8 cellular contexts compared by ENCODE assay signal in the genomic region with DNA sequence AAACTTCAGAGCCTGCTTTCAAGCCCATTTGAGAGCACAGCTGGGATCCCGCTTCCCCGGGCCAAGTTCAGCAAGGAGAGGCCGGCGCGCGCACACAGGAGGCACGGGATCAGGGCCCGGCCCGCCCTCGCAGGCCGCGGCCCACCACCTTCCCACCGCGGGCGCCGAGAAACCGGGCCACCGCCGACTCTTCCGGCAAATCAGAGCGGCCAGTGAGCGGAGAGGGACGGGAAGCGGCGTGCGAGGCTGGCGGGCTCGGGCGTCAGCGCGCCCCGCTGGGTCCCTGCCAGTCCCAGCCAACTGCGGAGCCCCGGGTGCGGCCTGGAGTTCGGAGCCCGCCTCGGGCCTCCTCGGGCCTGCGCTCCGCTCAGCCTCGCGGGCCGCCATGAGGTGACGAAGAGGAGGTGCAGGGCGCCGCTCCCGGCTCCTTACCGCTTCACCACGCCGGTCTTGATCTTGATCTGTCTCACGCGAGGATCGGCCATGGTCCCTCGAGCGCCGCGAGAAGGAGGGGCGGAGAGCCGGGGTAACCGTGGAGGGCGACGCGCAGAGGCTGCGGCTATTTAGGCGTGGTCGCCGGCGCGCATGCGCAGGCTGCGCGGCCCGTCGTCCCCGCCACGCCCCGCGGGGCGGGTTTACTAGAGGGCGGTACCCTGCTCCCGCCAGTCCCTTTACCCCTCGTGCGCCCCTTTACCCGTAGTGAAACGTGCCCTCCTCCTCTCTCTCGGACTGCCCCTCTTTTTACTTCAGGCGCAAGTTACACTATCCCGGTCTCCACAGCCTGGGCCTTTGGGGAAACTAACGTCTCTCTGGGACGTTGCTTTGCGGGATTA. TPM values are rescaled to one million over a fixed set of nuclear protein-coding genes. Genes with fewer than 3 reads are reported as not detected.
DNase-seq lines count a peak whose midpoint lies in the region; ATAC-seq and TF ChIP-seq lines count a peak whose summit lies in the region.

TSS of gene TBCA (minus strand) at position 567 of the 833 bp plus-strand sequence. CDS start at position 485, 82 bp downstream.

- H3K4me2 ChIP-seq in SK-N-SH: peak within 1 kb of the TSS; percentile 84

- H3K4me1 ChIP-seq in SK-N-SH (ENCODE audit: control insufficient read depth in 1 of 2, insufficient read depth in 2 of 2, low read depth in 1 of 2, low read length in 1 of 2): peaks cover 0 to 14% of the 10 kb centered on the region in 2 experiments; a peak in 3 of 4 replicates

- ATAC-seq in HG02588 (IDR thresholded peaks at IDR 0.05; ENCODE audit: unreplicated experiment): peak; percentile 94
- ATAC-seq in omental fat pad (ENCODE audit: low FRiP score): peak; percentile 98

- H3F3A ChIP-seq in SK-N-SH (replicated peaks; ENCODE audit: insufficient read depth): peaks cover 5% of the 10 kb centered on the region

- H3K9ac ChIP-seq in SK-N-SH: peak within 1 kb of the TSS; percentile 93

- no peaks in the 10 kb centered on the region for H3K27me3 ChIP-seq in SK-N-SH (ENCODE audit: insufficient read depth)

- CTCF ChIA-PET in SK-N-SH (lab: Yijun Ruan, JAX): interaction anchor here (1.5 kb wide), 1 partner anchor 129 kb away, joined by 5 read pairs; no protein-coding TSS in a partner anchor

- H3K27ac ChIP-seq in SK-N-SH (ENCODE audit: low read depth in 2 of 2, low read length in 1 of 2): peak within 1 kb of the TSS; percentile 84 to 90
- H3K27ac ChIP-seq in temporal lobe (ENCODE audit: low read depth, low read length): peak within 1 kb of the TSS; percentile 61

- peaks cover 49% of the 10 kb centered on the region for H3K79me2 ChIP-seq in SK-N-SH (ENCODE audit: insufficient read depth)

- TF ChIP-seq EP300 in SK-N-SH (IDR thresholded peaks at IDR 0.05; ENCODE audit: borderline replicate concordance in 1 of 2, low read depth in 1 of 2, low read length in 1 of 2): no peak

- H3K4me3 ChIP-seq in SK-N-SH (ENCODE audit: low read depth in 2 of 2, low read length in 1 of 2): peak within 1 kb of the TSS; percentile 65 to 89

- under 1% methylated on average over 20 of the region's 92 CpGs for WGBS in SK-N-SH (ENCODE audit: low lambda C conversion rate)

- peaks cover 9 to 21% of the 10 kb centered on the region in 2 experiments for H3K36me3 ChIP-seq in SK-N-SH (replicated peaks in 1 of 2; ENCODE audit: control insufficient read depth in 1 of 2, insufficient read depth in 2 of 2, low read length in 1 of 2)

- no peaks in the 10 kb centered on the region for H3K9me3 ChIP-seq in SK-N-SH

- no peaks in the 10 kb centered on the region for H3K9me2 ChIP-seq in SK-N-SH

- POLR2A ChIA-PET in SK-N-SH (lab: Yijun Ruan, JAX): no interaction called here

- TF ChIP-seq CTCF in SK-N-SH (IDR thresholded peaks at IDR 0.05): peak; percentile 27; the same call in 1 of the 2 replicates
- no peak for TF ChIP-seq CTCF in omental fat pad (IDR thresholded peaks at IDR 0.05)

- peak; percentile 71 for TF ChIP-seq POLR2A in GM10847 (IDR thresholded peaks at IDR 0.05; ENCODE audit: extremely low read depth, insufficient read length)

- peaks cover 46% of the 10 kb centered on the region for H4K20me1 ChIP-seq in SK-N-SH (ENCODE audit: insufficient read depth)

- H2AFZ ChIP-seq in SK-N-SH (ENCODE audit: low read depth): peak within 1 kb of the TSS; percentile 93

- TF ChIP-seq RAD21 in SK-N-SH (IDR thresholded peaks at IDR 0.05; ENCODE audit: low read length): no peak; the same call in 1 of the 2 replicates

- DNase-seq in NCI-H1048 (lab: John Stamatoyannopoulos, UW): peak; percentile 79
- DNase-seq in SK-N-SH: peak; percentile 94
- peak; percentile 91 for DNase-seq in activated naive CD4-positive, alpha-beta T cell treated with anti-CD3 and anti-CD28 coated beads, Interleukin-2, amount 50 U/mL, for 16 hours
- DNase-seq in globus pallidus (ENCODE audit: low spot score): peak; percentile 89
- DNase-seq in omental fat pad (ENCODE audit: low spot score): peak; percentile 46

TF ChIP-seq in SK-N-SH, 30 proteins besides CTCF, POLR2A, EP300 and RAD21 (continues in another document):
- peak; percentile 54; the same call in 1 of the 2 replicates for TF ChIP-seq TAF1 (IDR thresholded peaks at IDR 0.05; ENCODE audit: borderline replicate concordance, low read depth, low read length)
- TF ChIP-seq MAX (IDR thresholded peaks at IDR 0.05; ENCODE audit: low read depth): peak; percentile 80
- TF ChIP-seq GABPA (IDR thresholded peaks at IDR 0.05; ENCODE audit: low read depth): no peak
- peak; percentile 89 for TF ChIP-seq USF1 (IDR thresholded peaks at IDR 0.05; ENCODE audit: borderline replicate concordance, low read depth)
- no peak for TF ChIP-seq FOXJ3 (CRISPR knock-in tag; IDR thresholded peaks at IDR 0.05)
- TF ChIP-seq NFIC (IDR thresholded peaks at IDR 0.05; ENCODE audit: borderline replicate concordance): no peak; the same call in 1 of the 2 replicates
- no peak for TF ChIP-seq JUND (IDR thresholded peaks at IDR 0.05)
- peak; percentile 53 for TF ChIP-seq GATA2 (CRISPR knock-in tag; IDR thresholded peaks at IDR 0.05)
- 0 out of 2 replicates have a peak, but pooled peaks have one; percentile 11 for TF ChIP-seq SIN3A (IDR thresholded peaks at IDR 0.05; ENCODE audit: borderline replicate concordance, low read depth, low read length)
- TF ChIP-seq, protein P1, sequence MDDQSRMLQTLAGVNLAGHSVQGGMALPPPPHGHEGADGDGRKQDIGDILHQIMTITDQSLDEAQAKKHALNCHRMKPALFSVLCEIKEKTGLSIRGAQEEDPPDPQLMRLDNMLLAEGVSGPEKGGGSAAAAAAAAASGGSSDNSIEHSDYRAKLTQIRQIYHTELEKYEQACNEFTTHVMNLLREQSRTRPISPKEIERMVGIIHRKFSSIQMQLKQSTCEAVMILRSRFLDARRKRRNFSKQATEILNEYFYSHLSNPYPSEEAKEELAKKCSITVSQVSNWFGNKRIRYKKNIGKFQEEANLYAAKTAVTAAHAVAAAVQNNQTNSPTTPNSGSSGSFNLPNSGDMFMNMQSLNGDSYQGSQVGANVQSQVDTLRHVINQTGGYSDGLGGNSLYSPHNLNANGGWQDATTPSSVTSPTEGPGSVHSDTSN (IDR thresholded peaks at IDR 0.05): no peak
- TF ChIP-seq CHD2 (IDR thresholded peaks at IDR 0.05; ENCODE audit: low read length, partially characterized antibody): peak; percentile 7
- peak; percentile 84; the same call in 1 of the 2 replicates for TF ChIP-seq MXI1 (IDR thresholded peaks at IDR 0.05; ENCODE audit: low read depth, low read length)
- TF ChIP-seq MEF2A (IDR thresholded peaks at IDR 0.05; ENCODE audit: borderline replicate concordance, low read depth): no peak
- TF ChIP-seq FOSL2 (IDR thresholded peaks at IDR 0.05; ENCODE audit: borderline replicate concordance, low read depth): no peak
- no peak for TF ChIP-seq ELF1 (IDR thresholded peaks at IDR 0.05)
- no peak for TF ChIP-seq TEAD4 (IDR thresholded peaks at IDR 0.05; ENCODE audit: borderline replicate concordance, insufficient read depth)
- peak; percentile 85 for TF ChIP-seq POLR2AphosphoS5 (IDR thresholded peaks at IDR 0.05; ENCODE audit: low read depth, low read length)
- TF ChIP-seq REST (IDR thresholded peaks at IDR 0.05; ENCODE audit: low read depth, low read length): 0 out of 2 replicates have a peak, but pooled peaks have one; percentile 24
- peak; percentile 73; the same call in 1 of the 2 replicates for TF ChIP-seq YY1 (IDR thresholded peaks at IDR 0.05; ENCODE audit: low read depth)
- TF ChIP-seq NRF1 (IDR thresholded peaks at IDR 0.05; ENCODE audit: low read depth, low read length): peak; percentile 94

RNA-seq across cellular contexts. Expression of gene TBCA, which starts in this region (rescaled TPM):
- 142 and 199 TPM in 2 replicates for polyA plus RNA-seq in SK-N-SH (2012; rRNA removed)
- 233 and 412 TPM in 2 replicates for polyA plus RNA-seq in SK-N-SH (2012; cell fraction: cytosol; rRNA removed)
- 49.2 and 52.3 TPM in 2 replicates for polyA plus RNA-seq in SK-N-SH (2012; cell fraction: nucleus; rRNA removed)
- total RNA-seq in omental fat pad: 100 to 1,000 TPM in 3 of 4 donors, 10 to 100 TPM in 1; 81.5 to 170 (median 119) TPM
- 63.7 TPM for total RNA-seq in temporal lobe

Comparison
In these comparisons a context has a peak if more than half of its experiments do, and no peak if none do; other contexts are left out.
1. Peak in every context shown above with its lines: DNase-seq, ATAC-seq, H3K4me3 ChIP-seq and H3K27ac ChIP-seq.